ENCODE assay signal across 12 cellular contexts in the genomic region with DNA sequence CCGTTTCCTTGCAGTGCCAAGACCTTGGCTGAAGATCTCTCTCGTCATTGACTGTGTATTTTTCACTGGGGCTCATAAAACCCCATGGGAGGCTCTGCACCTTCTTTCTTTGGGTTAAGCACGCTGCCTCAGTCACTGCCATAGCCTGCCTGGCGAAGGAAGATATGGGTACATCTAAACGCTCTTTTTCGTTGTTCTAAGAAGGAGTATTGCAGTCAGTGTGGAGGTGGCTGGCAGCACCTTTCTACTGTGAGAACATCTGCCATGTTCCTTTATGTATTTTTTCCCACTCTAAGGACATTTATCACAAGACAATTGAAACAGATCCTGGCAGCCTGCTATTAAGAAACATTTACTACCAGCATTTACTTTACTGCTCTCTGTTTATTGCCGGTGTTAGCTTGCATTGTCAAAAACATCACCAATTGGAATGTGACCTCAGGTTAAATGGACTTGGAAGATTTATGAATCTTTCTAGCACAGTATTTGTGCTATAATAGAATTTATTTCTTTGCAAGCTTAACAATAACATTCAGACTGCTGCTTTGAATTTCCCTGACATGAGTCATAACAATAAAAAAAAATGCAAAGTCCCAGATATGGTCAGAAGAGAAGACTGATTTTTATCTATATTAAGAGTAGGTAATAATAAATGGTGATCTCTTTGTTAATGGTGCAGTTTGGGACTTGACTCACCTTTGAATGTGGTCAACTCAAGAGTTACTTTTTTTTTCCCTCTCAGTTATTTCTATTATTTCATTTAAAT.
DNase-seq lines count a peak whose midpoint lies in the region; ATAC-seq and TF ChIP-seq lines count a peak whose summit lies in the region.
"Had no signal": no experiment of that assay in that cellular context is flagged by ENCODE, and none has a peak within 500 bp of the region (broad histone marks: within the 10 kb centered on the region; RNA-seq: fewer than 3 reads in every experiment).

No MANE protein-coding gene starts in this region.

- no peaks in the 10 kb centered on the region for H3K36me3 Mint-ChIP-seq in CD8-positive, alpha-beta T cell
- no peaks in the 10 kb centered on the region for H3K36me3 Mint-ChIP-seq in activated CD8-positive, alpha-beta T cell treated with anti-CD3 and anti-CD28 coated beads, Interleukin-2, amount 10 ng/mL, durations not matched to agents 7 days and 5 days (ENCODE audit: low read depth)

- no peaks in the 10 kb centered on the region for H3K27me3 Mint-ChIP-seq in CD8-positive, alpha-beta T cell (ENCODE audit: low read depth)
- peaks cover 3% of the 10 kb centered on the region for H3K27me3 Mint-ChIP-seq in activated CD8-positive, alpha-beta T cell treated with anti-CD3 and anti-CD28 coated beads, Interleukin-2, amount 10 ng/mL, durations not matched to agents 7 days and 5 days (ENCODE audit: low read depth)
- H3K27me3 Mint-ChIP-seq: activated T-helper 17 cell treated with anti-CD3 and anti-CD28 coated beads, Interleukin-2, amount 50 U/mL, for 72 hours had no signal

- H3K9me3 ChIP-seq in CD8-positive, alpha-beta T cell (ENCODE audit: low read length): no peaks in the 10 kb centered on the region

- no peak overlapping the region for H3K27ac Mint-ChIP-seq in CD8-positive, alpha-beta T cell
- no peak overlapping the region for H3K27ac Mint-ChIP-seq in activated CD8-positive, alpha-beta T cell treated with anti-CD3 and anti-CD28 coated beads, Interleukin-2, amount 10 ng/mL, durations not matched to agents 7 days and 5 days
- H3K27ac Mint-ChIP-seq: activated T-helper 17 cell treated with anti-CD3 and anti-CD28 coated beads, Interleukin-2, amount 50 U/mL, for 72 hours; stimulated activated naive CD8-positive, alpha-beta T cell treated with anti-CD3 and anti-CD28 coated beads, Interleukin-15, amount 100 ng/mL, for 72 hours had no signal

- no peak overlapping the region for H3K27ac ChIP-seq in CD8-positive, alpha-beta T cell (ENCODE audit: low read depth, low read length)

- no peaks in the 10 kb centered on the region for H3K36me3 ChIP-seq in CD8-positive, alpha-beta T cell (ENCODE audit: insufficient read depth, low read length)

- intact Hi-C loops in CD8-positive, alpha-beta T cell (cut with DNase I, micrococcal nuclease): no loop called here

- H3K4me3 Mint-ChIP-seq in CD8-positive, alpha-beta T cell: no peak overlapping the region
- no peak overlapping the region for H3K4me3 Mint-ChIP-seq in activated CD8-positive, alpha-beta T cell treated with anti-CD3 and anti-CD28 coated beads, Interleukin-2, amount 10 ng/mL, durations not matched to agents 7 days and 5 days
- H3K4me3 Mint-ChIP-seq: activated T-helper 17 cell treated with anti-CD3 and anti-CD28 coated beads, Interleukin-2, amount 50 U/mL, for 72 hours; stimulated activated naive CD8-positive, alpha-beta T cell treated with anti-CD3 and anti-CD28 coated beads, Interleukin-15, amount 100 ng/mL, for 72 hours had no signal

- POLR2A ChIA-PET in CD8-positive, alpha-beta T cell (lab: Charles Lee): interaction anchor here (0.6 kb wide), 2 partner anchors 12 to 91 kb away, joined by 3 read pairs; no protein-coding TSS in a partner anchor
- POLR2A ChIA-PET in activated CD8-positive, alpha-beta T cell treated with anti-CD3 and anti-CD28 coated beads, Interleukin-2, amount 10 ng/mL, durations not matched to agents 7 days and 5 days (lab: Charles Lee): no interaction called here

- H3K9me3 Mint-ChIP-seq in CD8-positive, alpha-beta T cell: no peaks in the 10 kb centered on the region
- no peaks in the 10 kb centered on the region for H3K9me3 Mint-ChIP-seq in activated CD8-positive, alpha-beta T cell treated with anti-CD3 and anti-CD28 coated beads, Interleukin-2, amount 10 ng/mL, durations not matched to agents 7 days and 5 days (ENCODE audit: insufficient read depth)
- H3K9me3 Mint-ChIP-seq: activated T-helper 17 cell treated with anti-CD3 and anti-CD28 coated beads, Interleukin-2, amount 50 U/mL, for 72 hours had no signal

- TF ChIP-seq CTCF in CD8-positive, alpha-beta T cell (IDR thresholded peaks at IDR 0.05): no peak

- DNase-seq in GM03348 (ENCODE audit: low spot score): peak; percentile 76
- peak; percentile 86 for DNase-seq in amniotic epithelial cell (ENCODE audit: low read depth)
- peak; percentile 38 for DNase-seq in myocyte (ENCODE audit: low read depth)
- no peak for DNase-seq in CD8-positive, alpha-beta T cell
- no peak for DNase-seq in activated CD8-positive, alpha-beta T cell treated with anti-CD3 and anti-CD28 coated beads, Interleukin-2, amount 10 ng/mL, durations not matched to agents 7 days and 5 days
- DNase-seq: midbrain; NCI-H187; stimulated activated naive CD8-positive, alpha-beta T cell treated with anti-CD3 and anti-CD28 coated beads, Interleukin-15, amount 100 ng/mL, for 72 hours had no signal

- no peaks in the 10 kb centered on the region for H3K4me1 ChIP-seq in CD8-positive, alpha-beta T cell (ENCODE audit: insufficient read depth, low read length)

- CTCF ChIA-PET in CD8-positive, alpha-beta T cell (lab: Charles Lee): no interaction called here
- CTCF ChIA-PET in activated CD8-positive, alpha-beta T cell treated with anti-CD3 and anti-CD28 coated beads, Interleukin-2, amount 10 ng/mL, durations not matched to agents 7 days and 5 days (lab: Charles Lee): no interaction called here

- no peak overlapping the region for H3K4me3 ChIP-seq in CD8-positive, alpha-beta T cell (ENCODE audit: low read depth, low read length)

- H3K27me3 ChIP-seq in CD8-positive, alpha-beta T cell (ENCODE audit: insufficient read depth, low read length): no peaks in the 10 kb centered on the region

- ATAC-seq in HG03354 (IDR thresholded peaks at IDR 0.05; ENCODE audit: poor library complexity, severe bottlenecking, unreplicated experiment) (peak; percentile 44), GM21526 (IDR thresholded peaks at IDR 0.05; ENCODE audit: low FRiP score, unreplicated experiment) (no peak), GM18517 (IDR thresholded peaks at IDR 0.05; ENCODE audit: unreplicated experiment) (no peak)
- ATAC-seq in CD8-positive, alpha-beta T cell: no peak
- no peak for ATAC-seq in activated CD8-positive, alpha-beta T cell treated with anti-CD3 and anti-CD28 coated beads, Interleukin-2, amount 10 ng/mL, durations not matched to agents 7 days and 5 days
- ATAC-seq: activated T-helper 17 cell treated with anti-CD3 and anti-CD28 coated beads, Interleukin-2, amount 50 U/mL, for 72 hours; stimulated activated naive CD8-positive, alpha-beta T cell treated with anti-CD3 and anti-CD28 coated beads, Interleukin-15, amount 100 ng/mL, for 72 hours had no signal

- H3K4me1 Mint-ChIP-seq in CD8-positive, alpha-beta T cell (ENCODE audit: low read depth): no peaks in the 10 kb centered on the region
- no peaks in the 10 kb centered on the region for H3K4me1 Mint-ChIP-seq in activated CD8-positive, alpha-beta T cell treated with anti-CD3 and anti-CD28 coated beads, Interleukin-2, amount 10 ng/mL, durations not matched to agents 7 days and 5 days (ENCODE audit: low read depth)
- H3K4me1 Mint-ChIP-seq: activated T-helper 17 cell treated with anti-CD3 and anti-CD28 coated beads, Interleukin-2, amount 50 U/mL, for 72 hours; stimulated activated naive CD8-positive, alpha-beta T cell treated with anti-CD3 and anti-CD28 coated beads, Interleukin-15, amount 100 ng/mL, for 72 hours had no signal

Comparison
In these comparisons a context has a peak if more than half of its experiments do, and no peak if none do; other contexts are left out.
1. DNase-seq: peak in GM03348 (single experiment), amniotic epithelial cell (single experiment) and myocyte (single experiment); none in CD8-positive, alpha-beta T cell (0 of 7) and activated CD8-positive, alpha-beta T cell treated with anti-CD3 and anti-CD28 coated beads, Interleukin-2, amount 10 ng/mL, durations not matched to agents 7 days and 5 days (single experiment).